8 cellular contexts compared by ENCODE assay signal in genomic region chr16:86554917-86555762, GRCh38. TPM values are rescaled to one million over a fixed set of nuclear protein-coding genes. Genes with fewer than 3 reads are reported as not detected.
DNase-seq lines count a peak whose midpoint lies in the region; ATAC-seq and TF ChIP-seq lines count a peak whose summit lies in the region.

MTHFSD (minus strand) TSS chr16:86555235; CDS start chr16:86555184, 51 bp downstream.

- H3K4me1 ChIP-seq in A673 (ENCODE audit: insufficient read depth, low read length, poor library complexity, severe bottlenecking) (peaks cover 6% of the 10 kb centered on the region), breast epithelium (peaks cover 4 to 8% of the 10 kb centered on the region in 2 donors)

- H3K36me3 ChIP-seq in A673 (ENCODE audit: insufficient read depth, low read length, poor library complexity, severe bottlenecking) (peaks cover 8% of the 10 kb centered on the region), breast epithelium (no peaks in the 10 kb centered on the region)

- ATAC-seq in GM18867 (IDR thresholded peaks at IDR 0.05; ENCODE audit: unreplicated experiment) (peak; percentile 93), HG03097 (IDR thresholded peaks at IDR 0.05; ENCODE audit: low FRiP score, unreplicated experiment) (peak; percentile 65)

- H3K27me3 ChIP-seq in A673 (replicated peaks; ENCODE audit: insufficient read depth, low read depth, low read length, poor library complexity) = no peaks in the 10 kb centered on the region
- H3K27me3 ChIP-seq in breast epithelium = peaks cover 0 to 29% of the 10 kb centered on the region in 2 donors

- CTCF ChIA-PET in A673 (lab: Charles Lee) = no interaction called here

- TF ChIP-seq CTCF in A673 (conservative IDR thresholded peaks at IDR 0.05; ENCODE audit: low read depth, low read length) (no peak), VCaP (conservative IDR thresholded peaks at IDR 0.05) (no peak), breast epithelium (IDR thresholded peaks at IDR 0.05) (peak in 1 of 3 donors; percentile 8)

- peak within 1 kb of the TSS; percentile 85 for H3K4me3 ChIP-seq in A673 (ENCODE audit: low read depth, low read length, poor library complexity, severe bottlenecking)
- peak within 1 kb of the TSS; percentile 91 to 95 (median 92) for H3K4me3 ChIP-seq in breast epithelium
- H3K4me3 ChIP-seq in skin epidermis = peak within 1 kb of the TSS; percentile 82 to 96 (median 87)

- H3K9me3 ChIP-seq in A673 (ENCODE audit: low read depth, low read length, poor library complexity, severe bottlenecking) = no peaks in the 10 kb centered on the region
- no peaks in the 10 kb centered on the region for H3K9me3 ChIP-seq in breast epithelium

- TF ChIP-seq POLR2A in breast epithelium (IDR thresholded peaks at IDR 0.05) = no peak

- BruUV-seq in A673 (replicated peaks; lab: Mats Ljungman, UMichigan) = TSS peak; percentile 96

- POLR2A ChIA-PET in A673 (lab: Charles Lee; ENCODE audit: low non-redundant PET) = interaction anchor here (0.5 kb wide), 1 partner anchor 1223 kb away, joined by 3 read pairs; no protein-coding TSS in a partner anchor

- DNase-seq in A673 (ENCODE audit: low spot score) = peak; percentile 94
- DNase-seq in NCI-H2196 (lab: John Stamatoyannopoulos, UW; ENCODE audit: unreplicated experiment) = peak; percentile 82
- DNase-seq in breast epithelium (ENCODE audit: low spot score in 2 of 2) = peak; percentile 90 to 95
- peak; percentile 98 for DNase-seq in iPS-NIHi11 (ENCODE audit: low spot score)

- H3K27ac ChIP-seq in A673 (ENCODE audit: low read depth, low read length, poor library complexity, severe bottlenecking) (peak within 1 kb of the TSS; percentile 91), VCaP (peak within 1 kb of the TSS; percentile 36; the same call in 1 of the 2 replicates), breast epithelium (peak within 1 kb of the TSS; percentile 94 to 96), skin epidermis (peak within 1 kb of the TSS; percentile 46 to 99 (median 92))

- intact Hi-C loops in A673 (cut with micrococcal nuclease; ENCODE audit: unreplicated experiment) = no loop called here
- intact Hi-C loops in breast epithelium (cut with DNase I; ENCODE audit: low total_unique reads) = no loop called here

RNA-seq across cellular contexts. Expression of gene MTHFSD, which starts in this region (rescaled TPM):
- total RNA-seq in A673 (2021) (26.5 and 27.5 TPM in 2 replicates), breast epithelium (10 to 100 TPM; 15.8 to 30.2 (median 27.7) TPM)

Comparison
In these comparisons a context has a peak if more than half of its experiments do, and no peak if none do; other contexts are left out.
1. Peak in every context shown above with its lines: DNase-seq, ATAC-seq, H3K4me3 ChIP-seq and H3K27ac ChIP-seq.
2. H3K27ac ChIP-seq: peak in every context shown above with its lines; median percentile 95 in breast epithelium; 92 in skin epidermis; 91 in A673; 36 in VCaP.